ENCODE assay signal across 9 cellular contexts in the genomic region with DNA sequence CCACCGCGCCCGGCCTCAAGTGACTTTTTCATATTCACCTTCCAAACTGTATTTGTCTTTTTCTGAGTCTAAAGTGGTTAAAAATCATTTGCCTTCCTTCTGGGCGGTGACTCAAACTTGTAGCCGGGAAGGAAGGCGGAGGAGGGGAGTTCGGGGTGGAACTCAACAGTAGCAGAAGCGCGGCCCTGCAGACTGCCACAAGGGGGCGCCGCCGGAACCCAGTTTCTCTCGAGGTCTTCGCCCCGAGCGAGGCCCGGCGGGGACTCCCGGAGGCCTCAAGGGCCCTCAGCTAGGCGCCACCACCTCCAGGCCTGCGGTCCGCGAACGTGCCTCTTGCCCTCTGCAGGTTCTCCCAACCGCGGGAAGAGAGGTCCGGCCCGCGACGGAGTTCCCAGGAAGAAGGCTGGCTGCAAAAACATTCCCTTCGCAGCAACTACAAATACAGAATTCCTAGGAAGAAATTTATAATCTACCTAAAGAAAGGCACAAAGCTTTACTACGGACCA. TPM values are rescaled to one million over a fixed set of nuclear protein-coding genes. Genes with fewer than 3 reads are reported as not detected.
DNase-seq lines count a peak whose midpoint lies in the region; ATAC-seq and TF ChIP-seq lines count a peak whose summit lies in the region.
"Had no signal": no experiment of that assay in that cellular context is flagged by ENCODE, and none has a peak within 500 bp of the region (broad histone marks: within the 10 kb centered on the region; RNA-seq: fewer than 3 reads in every experiment).

No MANE protein-coding gene starts in this region.

- intact Hi-C loops in Calu3 (cut with micrococcal nuclease; ENCODE audit: unreplicated experiment) = loop anchor here (2.0 to 10.0 kb wide), 2 partner anchors 63 to 567 kb away; no protein-coding TSS in a partner anchor

- H3K36me3 ChIP-seq in upper lobe of left lung = no peaks in the 10 kb centered on the region

- BruUV-seq in Calu3 (replicated peaks; lab: Mats Ljungman, UMichigan) = no TSS peak

- CTCF ChIA-PET in Calu3 (lab: Charles Lee) = interaction anchor here (1.0 to 1.2 kb wide), 3 partner anchors 23 to 139 kb away, joined by 3 to 4 read pairs (median 3); no protein-coding TSS in a partner anchor

- 13 to 18% methylated on average over 21 to 32 of the region's 32 CpGs for WGBS in upper lobe of left lung, 2 donors

- H3K27ac ChIP-seq in upper lobe of left lung = no peak overlapping the region

- peaks cover 5% of the 10 kb centered on the region for H3K36me3 Mint-ChIP-seq in Calu3 (ENCODE audit: insufficient read depth, unreplicated experiment)

- H3K9me3 Mint-ChIP-seq in Calu3 (ENCODE audit: low read depth, unreplicated experiment) = no peaks in the 10 kb centered on the region
- H3K9me3 Mint-ChIP-seq: dendritic cell treated with granulocyte-macrophage colony-stimulating factor and Interleukin-4, amounts not matched to agents 40 ng/mL and 50 ng/mL, for 4 days had no signal

- peaks cover 48% of the 10 kb centered on the region for H3K27me3 Mint-ChIP-seq in Calu3 (ENCODE audit: unreplicated experiment)

- ATAC-seq in GM19455 (IDR thresholded peaks at IDR 0.05; ENCODE audit: unreplicated experiment) (peak; percentile 88), upper lobe of left lung (ENCODE audit: low FRiP score in 2 of 2) (peak; percentile 91 to 95)

- TF ChIP-seq POLR2A in upper lobe of left lung (IDR thresholded peaks at IDR 0.05) = no peak

- H3K4me1 ChIP-seq in upper lobe of left lung = peaks cover 0 to 6% (median 2%) of the 10 kb centered on the region in 4 donors

- H3K9me3 ChIP-seq in upper lobe of left lung = no peaks in the 10 kb centered on the region

- TF ChIP-seq CTCF in Calu3 (IDR thresholded peaks at IDR 0.05; ENCODE audit: unreplicated experiment) (peak; percentile 95), upper lobe of left lung (IDR thresholded peaks at IDR 0.05) (peak; percentile 79 to 88 (median 84))

- peak overlapping the region in 1 of 4 donors; percentile 4 for H3K4me3 ChIP-seq in upper lobe of left lung

- no peak overlapping the region for H3K27ac Mint-ChIP-seq in Calu3 (ENCODE audit: unreplicated experiment)
- H3K27ac Mint-ChIP-seq: dendritic cell treated with granulocyte-macrophage colony-stimulating factor and Interleukin-4, amounts not matched to agents 40 ng/mL and 50 ng/mL, for 4 days had no signal

- peak; percentile 94 for DNase-seq in Calu3
- peak; percentile 80 for DNase-seq in HT-29 (ENCODE audit: low spot score)
- peak; percentile 58 for DNase-seq in SK-N-DZ (ENCODE audit: low spot score)
- DNase-seq in activated naive CD4-positive, alpha-beta T cell treated with Interleukin-2 at 50 U/mL for 16 hours = peak; percentile 92
- DNase-seq in glomerular visceral epithelial cell (ENCODE audit: extremely low spot score) = peak; percentile 92
- peak; percentile 44 for DNase-seq in pons (ENCODE audit: low spot score)
- DNase-seq in upper lobe of left lung = peak; percentile 91 to 97

- H3K4me1 Mint-ChIP-seq in Calu3 (ENCODE audit: low read depth, unreplicated experiment) = no peaks in the 10 kb centered on the region

- peak overlapping the region; percentile 28 for H3K4me3 Mint-ChIP-seq in Calu3 (ENCODE audit: low read depth, unreplicated experiment)
- H3K4me3 Mint-ChIP-seq: dendritic cell treated with granulocyte-macrophage colony-stimulating factor and Interleukin-4, amounts not matched to agents 40 ng/mL and 50 ng/mL, for 4 days had no signal

- no peaks in the 10 kb centered on the region for H3K27me3 ChIP-seq in upper lobe of left lung

- TF ChIP-seq EP300 in upper lobe of left lung (IDR thresholded peaks at IDR 0.05) = no peak

RNA-seq across cellular contexts. Expression of a gene that starts 16.8 kb away (rescaled TPM):
- total RNA-seq in Calu3 (2022) (55.0 and 57.1 TPM in 2 replicates), upper lobe of left lung (10 to 100 TPM; 19.9 to 40.4 (median 25.6) TPM)
- 79.9 and 87.1 TPM in 2 replicates for total RNA-seq in HT-29 (2014; rRNA removed; shearing (Covaris generic))
- polyA plus RNA-seq in SK-N-DZ (2014; cell fraction: cytosol; rRNA removed) = 94.1 and 96.8 TPM in 2 replicates
- polyA plus RNA-seq in SK-N-DZ (2014; cell fraction: nucleus; rRNA removed) = 45.4 and 55.7 TPM in 2 replicates

Comparison
In these comparisons a context has a peak if more than half of its experiments do, and no peak if none do; other contexts are left out.
1. DNase-seq: peak in every context shown above with its lines; median percentile 94 in Calu3; 94 in upper lobe of left lung; 92 in activated naive CD4-positive, alpha-beta T cell treated with Interleukin-2 at 50 U/mL for 16 hours; 92 in glomerular visceral epithelial cell; 80 in HT-29; 58 in SK-N-DZ; 44 in pons.